Comparison of ENCODE assay signal across 8 cellular contexts in the genomic region with DNA sequence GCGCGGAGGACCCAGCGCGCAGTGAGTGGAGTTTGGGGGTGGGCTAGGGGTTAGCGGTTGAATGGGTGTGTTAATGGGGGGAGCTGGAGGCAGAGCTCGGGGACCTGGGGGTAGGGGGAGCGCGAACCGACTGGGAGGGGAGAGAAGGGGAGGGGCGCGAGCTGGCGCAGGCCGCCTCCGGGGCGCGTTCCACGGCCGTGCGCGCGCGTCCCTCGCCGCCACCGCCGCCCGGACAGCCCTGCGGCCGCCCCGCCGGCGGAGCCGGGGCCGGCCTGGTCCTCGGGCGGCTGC.
DNase-seq lines count a peak whose midpoint lies in the region; ATAC-seq, FAIRE-seq and TF ChIP-seq lines count a peak whose summit lies in the region.

ADGRL2 (plus strand) TSS at position 194 of the 291 bp plus-strand sequence. CDS start 36,051 bp downstream, outside the sequence.

- peak within 1 kb of the TSS; percentile 90 for H3K4me3 ChIP-seq in iPS-18c (ENCODE audit: insufficient read depth, low read depth, low read length)

- H3K9me3 ChIP-seq in iPS-18c (ENCODE audit: control insufficient read depth, insufficient read depth, low read length), result no peaks in the 10 kb centered on the region

- H3K27ac ChIP-seq in angular gyrus (ENCODE audit: low read depth, low read length), result peak within 1 kb of the TSS; percentile 88

- H3K27me3 Mint-ChIP-seq in T-helper 1 cell treated with Interleukin-12 subunit alpha and Interleukin-12 subunit beta and Interleukin-4 antibody, amounts not matched to agents 30 μg/mL and 1 μg/mL, for 36 hours (ENCODE audit: low read depth), result peaks cover 64% of the 10 kb centered on the region
- peaks cover 40% of the 10 kb centered on the region for H3K27me3 Mint-ChIP-seq in stimulated activated memory B cell treated with anti-CD40 and anti-IgM and Interleukin-4, amounts not matched to agents 10 μg/mL and 1 μg/mL and 100 μg/mL, for 72 hours

- FAIRE-seq in D721Med (lab: Jason Lieb, UNC), result no peak

- no peak within 1 kb of the TSS for H3K27ac Mint-ChIP-seq in T-helper 1 cell treated with Interleukin-12 subunit alpha and Interleukin-12 subunit beta and Interleukin-4 antibody, amounts not matched to agents 30 μg/mL and 1 μg/mL, for 36 hours
- H3K27ac Mint-ChIP-seq in stimulated activated memory B cell treated with anti-CD40 and anti-IgM and Interleukin-4, amounts not matched to agents 10 μg/mL and 1 μg/mL and 100 μg/mL, for 72 hours, result no peak within 1 kb of the TSS

- TF ChIP-seq CTCF in D721Med (IDR thresholded peaks at IDR 0.05; ENCODE audit: insufficient read depth, missing control alignments), result no peak

- H3K4me1 Mint-ChIP-seq in T-helper 1 cell treated with Interleukin-12 subunit alpha and Interleukin-12 subunit beta and Interleukin-4 antibody, amounts not matched to agents 30 μg/mL and 1 μg/mL, for 36 hours (ENCODE audit: low read depth), result peaks cover 4% of the 10 kb centered on the region
- peaks cover 18% of the 10 kb centered on the region for H3K4me1 Mint-ChIP-seq in stimulated activated memory B cell treated with anti-CD40 and anti-IgM and Interleukin-4, amounts not matched to agents 10 μg/mL and 1 μg/mL and 100 μg/mL, for 72 hours

- no peak for ATAC-seq in stimulated activated memory B cell treated with anti-CD40 and anti-IgM and Interleukin-4, amounts not matched to agents 10 μg/mL and 1 μg/mL and 100 μg/mL, for 72 hours

- H3K36me3 Mint-ChIP-seq in T-helper 1 cell treated with Interleukin-12 subunit alpha and Interleukin-12 subunit beta and Interleukin-4 antibody, amounts not matched to agents 30 μg/mL and 1 μg/mL, for 36 hours (ENCODE audit: low read depth), result no peaks in the 10 kb centered on the region
- no peaks in the 10 kb centered on the region for H3K36me3 Mint-ChIP-seq in stimulated activated memory B cell treated with anti-CD40 and anti-IgM and Interleukin-4, amounts not matched to agents 10 μg/mL and 1 μg/mL and 100 μg/mL, for 72 hours

- no peak for DNase-seq in T-helper 1 cell
- DNase-seq in D721Med (ENCODE audit: insufficient read length, low spot score), result no peak
- DNase-seq in GOT3 (lab: John Stamatoyannopoulos, UW), result no peak
- no peak for DNase-seq in DMS79 (lab: John Stamatoyannopoulos, UW)

- H3K4me3 Mint-ChIP-seq in T-helper 1 cell treated with Interleukin-12 subunit alpha and Interleukin-12 subunit beta and Interleukin-4 antibody, amounts not matched to agents 30 μg/mL and 1 μg/mL, for 36 hours, result peak within 1 kb of the TSS; percentile 21
- peak within 1 kb of the TSS; percentile 62 for H3K4me3 Mint-ChIP-seq in stimulated activated memory B cell treated with anti-CD40 and anti-IgM and Interleukin-4, amounts not matched to agents 10 μg/mL and 1 μg/mL and 100 μg/mL, for 72 hours

- H3K9me3 Mint-ChIP-seq in T-helper 1 cell treated with Interleukin-12 subunit alpha and Interleukin-12 subunit beta and Interleukin-4 antibody, amounts not matched to agents 30 μg/mL and 1 μg/mL, for 36 hours, result no peaks in the 10 kb centered on the region
- H3K9me3 Mint-ChIP-seq in stimulated activated memory B cell treated with anti-CD40 and anti-IgM and Interleukin-4, amounts not matched to agents 10 μg/mL and 1 μg/mL and 100 μg/mL, for 72 hours, result no peaks in the 10 kb centered on the region
